ENCODE assay signal across 28 cellular contexts in the genomic region with DNA sequence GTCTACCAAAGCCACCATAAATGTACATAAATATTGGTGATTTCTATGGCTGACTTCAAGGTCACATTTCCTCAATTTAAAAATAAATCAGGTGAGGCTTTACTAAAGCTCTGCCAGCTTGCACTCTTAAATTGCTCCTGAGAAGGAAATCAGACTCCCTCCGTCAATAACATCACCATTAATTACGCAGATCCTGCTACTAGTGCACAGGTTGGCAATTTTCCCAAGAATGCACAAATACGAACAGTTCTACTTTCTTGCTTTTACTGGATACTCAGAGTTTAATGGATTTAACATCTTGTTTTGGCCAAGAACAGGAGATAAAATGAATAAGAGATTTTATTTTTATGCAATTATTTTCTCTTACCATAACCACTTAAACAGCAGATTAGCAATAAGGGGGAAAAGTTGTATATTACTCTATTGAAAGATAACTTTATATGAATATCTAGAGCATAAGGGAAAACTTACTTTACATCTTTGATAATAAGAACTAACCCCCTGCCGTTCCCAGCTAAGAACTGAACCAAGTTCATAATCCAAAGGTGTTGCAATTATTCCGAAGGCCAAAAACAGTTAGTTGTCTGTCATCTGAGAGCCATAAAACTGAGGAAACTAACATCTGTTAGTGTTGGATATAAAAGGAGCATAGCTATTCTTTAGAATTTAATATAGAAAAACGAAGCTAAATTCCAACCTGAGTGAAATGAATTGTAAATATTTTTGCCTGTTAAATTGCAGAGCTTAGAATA.
DNase-seq lines count a peak whose midpoint lies in the region; ATAC-seq, FAIRE-seq and TF ChIP-seq lines count a peak whose summit lies in the region.
"Had no signal": no experiment of that assay in that cellular context is flagged by ENCODE, and none has a peak within 500 bp of the region (broad histone marks: within the 10 kb centered on the region; RNA-seq: fewer than 3 reads in every experiment).

No MANE protein-coding gene starts in this region.

- no peaks in the 10 kb centered on the region for H3K9me3 ChIP-seq in astrocyte (ENCODE audit: insufficient read depth, low read depth, low read length)
- H3K9me3 ChIP-seq in kidney (ENCODE audit: control insufficient read depth in 1 of 2, low read length in 2 of 2): no peaks in the 10 kb centered on the region
- H3K9me3 ChIP-seq: SJCRH30, uterus had no signal

- ATAC-seq in HG03135 (IDR thresholded peaks at IDR 0.05; ENCODE audit: unreplicated experiment): no peak
- no peak for ATAC-seq in HG03565 (IDR thresholded peaks at IDR 0.05; ENCODE audit: unreplicated experiment)
- ATAC-seq: activated CD8-positive, alpha-beta memory T cell treated with anti-CD3 and anti-CD28 coated beads, Interleukin-2, amount 10 ng/mL, durations not matched to agents 7 days and 5 days had no signal

- no peaks in the 10 kb centered on the region for H3K9me3 Mint-ChIP-seq in astrocyte (ENCODE audit: unreplicated experiment)
- H3K9me3 Mint-ChIP-seq: endodermal cell had no signal

- peaks cover 27% of the 10 kb centered on the region for H3K4me1 ChIP-seq in astrocyte (ENCODE audit: insufficient read depth, low read length)
- H3K4me1 ChIP-seq in kidney (ENCODE audit: control insufficient read depth in 1 of 2, insufficient read depth in 1 of 2, low read depth in 1 of 2, low read length in 2 of 2): no peaks in the 10 kb centered on the region
- H3K4me1 ChIP-seq: uterus had no signal

- H3K4me2 ChIP-seq in astrocyte (ENCODE audit: low read length): peak overlapping the region; percentile 83
- H3K4me2 ChIP-seq: KMS-11 had no signal

- H3K4me3 Mint-ChIP-seq in astrocyte (ENCODE audit: unreplicated experiment): no peak overlapping the region
- H3K4me3 Mint-ChIP-seq: activated CD4-positive, alpha-beta T cell treated with anti-CD3 and anti-CD28 coated beads, Interleukin-2, amount 10 ng/mL, durations not matched to agents 7 days and 5 days; activated CD8-positive, alpha-beta memory T cell treated with anti-CD3 and anti-CD28 coated beads, Interleukin-2, amount 10 ng/mL, durations not matched to agents 7 days and 5 days; activated naive CD8-positive, alpha-beta T cell treated with anti-CD3 and anti-CD28 coated beads for 36 hours; endodermal cell; memory B cell; naive B cell had no signal

- no peaks in the 10 kb centered on the region for H3K36me3 Mint-ChIP-seq in astrocyte (ENCODE audit: low read depth, unreplicated experiment)
- H3K36me3 Mint-ChIP-seq: activated CD8-positive, alpha-beta memory T cell treated with anti-CD3 and anti-CD28 coated beads, Interleukin-2, amount 10 ng/mL, durations not matched to agents 7 days and 5 days; activated naive CD8-positive, alpha-beta T cell treated with anti-CD3 and anti-CD28 coated beads for 36 hours had no signal

- H3K4me1 Mint-ChIP-seq in astrocyte (ENCODE audit: low read depth, unreplicated experiment): peaks cover 34% of the 10 kb centered on the region
- H3K4me1 Mint-ChIP-seq: activated CD4-positive, alpha-beta T cell treated with anti-CD3 and anti-CD28 coated beads, Interleukin-2, amount 10 ng/mL, durations not matched to agents 7 days and 5 days; activated CD8-positive, alpha-beta memory T cell treated with anti-CD3 and anti-CD28 coated beads, Interleukin-2, amount 10 ng/mL, durations not matched to agents 7 days and 5 days; activated naive CD8-positive, alpha-beta T cell treated with anti-CD3 and anti-CD28 coated beads for 36 hours; naive B cell had no signal

- no peaks in the 10 kb centered on the region for H3K27me3 Mint-ChIP-seq in astrocyte (ENCODE audit: low read depth, unreplicated experiment)
- H3K27me3 Mint-ChIP-seq: activated CD4-positive, alpha-beta T cell treated with anti-CD3 and anti-CD28 coated beads, Interleukin-2, amount 10 ng/mL, durations not matched to agents 7 days and 5 days; activated CD8-positive, alpha-beta memory T cell treated with anti-CD3 and anti-CD28 coated beads, Interleukin-2, amount 10 ng/mL, durations not matched to agents 7 days and 5 days; activated naive CD8-positive, alpha-beta T cell treated with anti-CD3 and anti-CD28 coated beads for 36 hours; memory B cell; naive B cell had no signal

- no peak overlapping the region for H3K4me3 ChIP-seq in astrocyte (ENCODE audit: insufficient read depth, low read depth, low read length)
- no peak overlapping the region for H3K4me3 ChIP-seq in kidney (ENCODE audit: low read length in 2 of 2)
- H3K4me3 ChIP-seq: SJCRH30, uterus had no signal

- H3K27ac ChIP-seq in astrocyte (ENCODE audit: low read depth, low read length) (no peak overlapping the region), kidney (ENCODE audit: low read depth in 2 of 2, low read length in 2 of 2) (no peak overlapping the region)
- H3K27ac ChIP-seq: KMS-11, SJCRH30, WERI-Rb-1 had no signal

- H3K27me3 ChIP-seq in astrocyte (ENCODE audit: insufficient read depth, low read length): no peaks in the 10 kb centered on the region
- H3K27me3 ChIP-seq: brain microvascular endothelial cell, SJCRH30, uterus had no signal

- FAIRE-seq in astrocyte (lab: Jason Lieb, UNC): no peak
- no peak for FAIRE-seq in kidney (lab: Jason Lieb, UNC)
- FAIRE-seq: HTR-8/SVneo had no signal

- no peak overlapping the region for H2AFZ ChIP-seq in astrocyte (ENCODE audit: low read depth, low read length)

- no peaks in the 10 kb centered on the region for H3K36me3 ChIP-seq in astrocyte (ENCODE audit: insufficient read depth, low read length)
- no peaks in the 10 kb centered on the region for H3K36me3 ChIP-seq in kidney (ENCODE audit: control insufficient read depth in 1 of 2, insufficient read depth in 2 of 2, low read length in 2 of 2)
- H3K36me3 ChIP-seq: brain microvascular endothelial cell, SJCRH30, uterus, WERI-Rb-1 had no signal

- no peak overlapping the region for H3K9ac ChIP-seq in astrocyte (ENCODE audit: low read length)
- no peak overlapping the region for H3K9ac ChIP-seq in kidney (ENCODE audit: low read length in 2 of 2)
- H3K9ac ChIP-seq: KMS-11 had no signal

- DNase-seq in DMS 273 (lab: John Stamatoyannopoulos, UW; ENCODE audit: unreplicated experiment) (peak; percentile 84), NCI-H1105 treated with DMSO at 0.1 percent for 48 hours (lab: John Stamatoyannopoulos, UW) (peak; percentile 35), astrocyte (ENCODE audit: low read depth) (peak; percentile 15), renal cortical epithelial cell (ENCODE audit: low read depth) (peak; percentile 11), kidney (no peak), A172 (ENCODE audit: low spot score) (no peak)
- DNase-seq: activated CD4-positive, alpha-beta T cell treated with anti-CD3 and anti-CD28 coated beads, Interleukin-2, amount 10 ng/mL, durations not matched to agents 7 days and 5 days; activated CD8-positive, alpha-beta memory T cell treated with anti-CD3 and anti-CD28 coated beads, Interleukin-2, amount 10 ng/mL, durations not matched to agents 7 days and 5 days; activated naive CD8-positive, alpha-beta T cell treated with anti-CD3 and anti-CD28 coated beads for 36 hours; C1 segment of cervical spinal cord; Calu3; endodermal cell; glutamatergic neuron; left cardiac atrium; naive B cell; NCI-H187; NCI-H345; occipital lobe; SJCRH30; stimulated activated CD8-positive, alpha-beta memory T cell treated with anti-CD3 and anti-CD28 coated beads, Interleukin-4, amount 100 ng/mL, for 48 hours; uterus; WERI-Rb-1 had no signal

- no peaks in the 10 kb centered on the region for H3K79me2 ChIP-seq in astrocyte (ENCODE audit: insufficient read depth, low read length)

- H3K27ac Mint-ChIP-seq in astrocyte (ENCODE audit: unreplicated experiment): no peak overlapping the region
- H3K27ac Mint-ChIP-seq: activated CD4-positive, alpha-beta T cell treated with anti-CD3 and anti-CD28 coated beads, Interleukin-2, amount 10 ng/mL, durations not matched to agents 7 days and 5 days; activated CD8-positive, alpha-beta memory T cell treated with anti-CD3 and anti-CD28 coated beads, Interleukin-2, amount 10 ng/mL, durations not matched to agents 7 days and 5 days; activated naive CD8-positive, alpha-beta T cell treated with anti-CD3 and anti-CD28 coated beads for 36 hours; endodermal cell; memory B cell; naive B cell had no signal

- H4K20me1 ChIP-seq in astrocyte (ENCODE audit: insufficient read depth, low read length): no peaks in the 10 kb centered on the region

- intact Hi-C loops in kidney (cut with DNase I): no loop called here

- no peak for TF ChIP-seq CTCF in astrocyte (IDR thresholded peaks at IDR 0.05; ENCODE audit: insufficient read depth, low read depth, low read length)
- no peak for TF ChIP-seq CTCF in kidney (IDR thresholded peaks at IDR 0.05; ENCODE audit: borderline replicate concordance, extremely low read depth, insufficient read depth)

Comparison
In these comparisons a context has a peak if more than half of its experiments do, and no peak if none do; other contexts are left out.
1. DNase-seq: peak in DMS 273 (single experiment), NCI-H1105 treated with DMSO at 0.1 percent for 48 hours (single experiment), astrocyte (single experiment) and renal cortical epithelial cell (single experiment); none in kidney (single experiment) and A172 (single experiment).